ENCODE assay signal across 20 cellular contexts in the genomic region with DNA sequence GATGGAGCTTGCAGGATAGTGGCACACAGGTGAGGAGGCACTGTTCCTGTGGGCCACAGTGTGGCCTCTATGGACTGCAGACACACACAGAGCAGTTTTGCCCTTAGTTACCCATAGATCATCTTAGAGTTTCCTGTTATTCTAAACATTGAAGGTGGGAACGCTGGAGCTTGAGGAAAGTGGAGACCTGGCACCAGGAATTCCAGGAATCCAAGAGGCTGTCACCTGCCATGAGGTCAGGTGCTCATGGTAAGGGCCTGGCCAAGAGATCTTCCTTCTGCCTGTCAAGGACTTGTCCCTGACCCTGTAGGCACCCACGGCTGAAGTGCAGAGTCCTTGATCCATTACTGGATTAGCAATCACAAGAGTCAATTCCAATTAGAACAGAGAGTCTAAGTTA.
DNase-seq lines count a peak whose midpoint lies in the region; ATAC-seq and TF ChIP-seq lines count a peak whose summit lies in the region.
"Had no signal": no experiment of that assay in that cellular context is flagged by ENCODE, and none has a peak within 500 bp of the region (broad histone marks: within the 10 kb centered on the region; RNA-seq: fewer than 3 reads in every experiment).

No MANE protein-coding gene starts in this region.

- TF ChIP-seq EP300 in ovary (IDR thresholded peaks at IDR 0.05) (no peak), upper lobe of left lung (IDR thresholded peaks at IDR 0.05) (no peak)

- POLR2A ChIA-PET in MCF 10A (lab: Yijun Ruan, JAX), result interaction anchor here (0.6 to 1.3 kb wide), 3 partner anchors 13 to 186 kb away, joined by 3 read pairs; no protein-coding TSS in a partner anchor

- TF ChIP-seq CTCF in breast epithelium (IDR thresholded peaks at IDR 0.05) (no peak), MCF 10A (IDR thresholded peaks at IDR 0.05; ENCODE audit: unreplicated experiment) (no peak), ovary (IDR thresholded peaks at IDR 0.05) (no peak), upper lobe of left lung (IDR thresholded peaks at IDR 0.05) (no peak), brain microvascular endothelial cell (IDR thresholded peaks at IDR 0.05; ENCODE audit: low read depth, low read length, missing control alignments) (no peak)

- H3K36me3 Mint-ChIP-seq in MCF 10A (ENCODE audit: insufficient read depth, unreplicated experiment), result peaks cover 11% of the 10 kb centered on the region
- H3K36me3 Mint-ChIP-seq: naive thymus-derived CD8-positive, alpha-beta T cell had no signal

- H3K36me3 ChIP-seq in breast epithelium (no peaks in the 10 kb centered on the region), esophagus (ENCODE audit: control insufficient read depth in 2 of 2, insufficient read depth in 2 of 2, low read length in 1 of 2) (no peaks in the 10 kb centered on the region), ovary (no peaks in the 10 kb centered on the region), upper lobe of left lung (no peaks in the 10 kb centered on the region), brain microvascular endothelial cell (replicated peaks) (no peaks in the 10 kb centered on the region)

- H3K4me3 ChIP-seq in breast epithelium, result no peak overlapping the region
- H3K4me3 ChIP-seq in esophagus (ENCODE audit: low read depth in 1 of 2, low read length in 2 of 2), result no peak overlapping the region
- H3K4me3 ChIP-seq in ovary, result no peak overlapping the region
- H3K4me3 ChIP-seq in upper lobe of left lung, result no peak overlapping the region
- H3K4me3 ChIP-seq in brain microvascular endothelial cell (ENCODE audit: low read depth, low read length), result no peak overlapping the region
- H3K4me3 ChIP-seq: lung had no signal

- ATAC-seq in upper lobe of left lung (ENCODE audit: low FRiP score in 2 of 2) (no peak), left lobe of liver (no peak), HG03469 (IDR thresholded peaks at IDR 0.05; ENCODE audit: unreplicated experiment) (no peak)
- ATAC-seq: naive thymus-derived CD8-positive, alpha-beta T cell had no signal

- in situ Hi-C loops in brain microvascular endothelial cell (cut with HindIII; ENCODE audit: low pct_ligation_motif_present, low sequenced_read_pairs), result no loop called here

- intact Hi-C loops in breast epithelium (cut with DNase I; ENCODE audit: low total_unique reads) (no loop called here), MCF 10A (cut with micrococcal nuclease) (no loop called here), ovary (cut with DNase I) (loop anchor here (5.0 to 10.0 kb wide), 4 partner anchors 59 to 69 kb away; partner anchors contain the start of gene ACTN1 (in 2 of the 4))

- no peak overlapping the region for H3K4me3 Mint-ChIP-seq in MCF 10A (ENCODE audit: unreplicated experiment)
- H3K4me3 Mint-ChIP-seq: H9; naive thymus-derived CD8-positive, alpha-beta T cell; T-helper 2 cell treated with Interferon-gamma antibody and Interleukin-4, amounts not matched to agents 5 μg/mL and 100 μg/mL, for 36 hours had no signal

- WGBS in esophagus, 2 donors, result 73 to 85% methylated on average over 2 of the region's 2 CpGs
- 78 to 91% (median 83%) methylated on average over 2 of the region's 2 CpGs for WGBS in ovary, 3 donors
- WGBS in upper lobe of left lung, 2 donors, result 51 to 54% methylated on average over 2 of the region's 2 CpGs

- peak overlapping the region; percentile 83 to 94 for H3K27ac ChIP-seq in breast epithelium
- H3K27ac ChIP-seq in esophagus (ENCODE audit: low read depth in 2 of 2, low read length in 1 of 2), result peak overlapping the region; percentile 12 to 66
- H3K27ac ChIP-seq in ovary, result peak overlapping the region; percentile 47 to 63
- peak overlapping the region in 3 of 4 donors; percentile 72 to 82 (median 81) for H3K27ac ChIP-seq in upper lobe of left lung
- H3K27ac ChIP-seq in brain microvascular endothelial cell, result no peak overlapping the region
- H3K27ac ChIP-seq: C4-2B had no signal

- H3K4me1 Mint-ChIP-seq in MCF 10A (ENCODE audit: insufficient read depth, unreplicated experiment), result peaks cover 33% of the 10 kb centered on the region

- no peak for TF ChIP-seq POLR2A in breast epithelium (IDR thresholded peaks at IDR 0.05)
- no peak for TF ChIP-seq POLR2A in ovary (IDR thresholded peaks at IDR 0.05)
- no peak for TF ChIP-seq POLR2A in upper lobe of left lung (IDR thresholded peaks at IDR 0.05)

- H3K9me3 ChIP-seq in breast epithelium (no peaks in the 10 kb centered on the region), esophagus (ENCODE audit: control insufficient read depth in 2 of 2, insufficient read depth in 1 of 2, low read depth in 1 of 2, low read length in 1 of 2) (no peaks in the 10 kb centered on the region), ovary (no peaks in the 10 kb centered on the region), upper lobe of left lung (no peaks in the 10 kb centered on the region)

- CTCF ChIA-PET in MCF 10A (lab: Yijun Ruan, JAX), result interaction anchor here (1.6 kb wide), 1 partner anchor 133 kb away, joined by 8 read pairs; no protein-coding TSS in a partner anchor

- no peaks in the 10 kb centered on the region for H3K27me3 Mint-ChIP-seq in MCF 10A (ENCODE audit: insufficient read depth, unreplicated experiment)

- H3K4me1 ChIP-seq in breast epithelium (peaks cover 23 to 37% of the 10 kb centered on the region in 2 donors), esophagus (ENCODE audit: control insufficient read depth in 2 of 2, insufficient read depth in 2 of 2, low read length in 1 of 2) (peaks cover 17 to 21% of the 10 kb centered on the region in 2 donors), ovary (ENCODE audit: insufficient read depth) (peaks cover 39% of the 10 kb centered on the region), upper lobe of left lung (peaks cover 53 to 68% (median 57%) of the 10 kb centered on the region in 4 donors)

- H3K27ac Mint-ChIP-seq in MCF 10A (ENCODE audit: low read depth, unreplicated experiment), result no peak overlapping the region
- H3K27ac Mint-ChIP-seq: T-helper 2 cell treated with Interferon-gamma antibody and Interleukin-4, amounts not matched to agents 5 μg/mL and 100 μg/mL, for 36 hours had no signal

- H3K9me3 Mint-ChIP-seq in MCF 10A (ENCODE audit: unreplicated experiment), result no peaks in the 10 kb centered on the region
- H3K9me3 Mint-ChIP-seq: H9; naive thymus-derived CD8-positive, alpha-beta T cell; T-helper 2 cell treated with Interferon-gamma antibody and Interleukin-4, amounts not matched to agents 5 μg/mL and 100 μg/mL, for 36 hours had no signal

- no TSS peak for BruUV-seq in MCF 10A (replicated peaks; lab: Mats Ljungman, UMichigan)

- H3K27me3 ChIP-seq in breast epithelium (no peaks in the 10 kb centered on the region), esophagus (ENCODE audit: control insufficient read depth in 1 of 2, insufficient read depth in 2 of 2, low read length in 2 of 2) (no peaks in the 10 kb centered on the region), ovary (no peaks in the 10 kb centered on the region), upper lobe of left lung (no peaks in the 10 kb centered on the region), brain microvascular endothelial cell (replicated peaks) (no peaks in the 10 kb centered on the region)

- no peak for DNase-seq in breast epithelium (ENCODE audit: low spot score in 2 of 2)
- DNase-seq in MCF 10A (ENCODE audit: unreplicated experiment), result no peak
- no peak for DNase-seq in ovary
- no peak for DNase-seq in upper lobe of left lung
- no peak for DNase-seq in left lobe of liver (ENCODE audit: low spot score)
- no peak for DNase-seq in brain microvascular endothelial cell
- DNase-seq: activated CD4-positive, CD25-positive, alpha-beta regulatory T cell treated with anti-CD3 and anti-CD28 coated beads, Interleukin-2, amount 50 U/mL, for 72 hours; activated effector memory CD4-positive, alpha-beta T cell treated with anti-CD3 and anti-CD28 coated beads, Interleukin-2, amount 50 U/mL, for 16 hours; DMS79; H9; naive thymus-derived CD8-positive, alpha-beta T cell; NCI-H2029 treated with DMSO at 0.1 percent for 48 hours; NCI-H510A treated with DMSO at 0.1 percent for 48 hours; retina; stimulated activated CD4-positive, alpha-beta T cell treated with anti-CD3 and anti-CD28 coated beads, Interleukin-2, amount 100 ng/mL, for 24 hours had no signal

Comparison
In these comparisons a context has a peak if more than half of its experiments do, and no peak if none do; other contexts are left out.
1. intact Hi-C loops: an anchor here in ovary (5.0 to 10.0 kb wide); none called in breast epithelium and MCF 10A.